Comparison of ENCODE assay signal across 9 cellular contexts in genomic region chr5:155923784-155924183, GRCh38.
"Had no signal": no experiment of that assay in that cellular context is flagged by ENCODE, and none has a peak within 500 bp of the region (broad histone marks: within the 10 kb centered on the region; RNA-seq: fewer than 3 reads in every experiment).

No MANE protein-coding gene starts in this region.

- FAIRE-seq: HepG2, K562 had no signal

- H3K27ac ChIP-seq: HL-60 had no signal

- H3K4me3 Mint-ChIP-seq: HFFc6 had no signal

- ATAC-seq: HCT116, HepG2, K562 had no signal

- DNase-seq: GOT3, H7, HFFc6, KG1 had no signal

- H3K4me1 ChIP-seq: HAP-1 had no signal

- H3K27ac Mint-ChIP-seq: HFFc6 had no signal

- H3K36me3 ChIP-seq: HAP-1 had no signal

- H3K4me3 ChIP-seq: HAP-1, K562 had no signal
